Comparison of ENCODE assay signal across 11 cellular contexts in the genomic region with DNA sequence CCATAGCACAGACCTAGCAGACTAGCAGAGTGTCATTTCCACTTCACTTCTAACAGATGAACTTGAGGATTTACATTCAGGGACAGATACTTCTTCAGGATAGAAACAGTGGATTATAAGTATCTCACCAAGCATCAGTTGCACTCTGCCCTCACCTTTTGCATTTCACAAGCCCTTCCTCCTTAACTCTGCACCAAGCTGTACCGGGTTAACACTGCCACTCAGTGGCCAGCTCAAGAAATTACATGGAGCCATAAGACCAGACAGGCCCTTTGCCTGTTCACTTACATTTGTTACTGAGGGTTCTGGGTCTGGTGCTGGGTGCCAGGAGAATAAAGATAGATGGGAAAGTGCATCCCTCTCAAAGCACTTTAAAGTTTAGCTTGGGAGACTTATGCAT.
A peak's percentile ranks its signal among the peaks of the same experiment; 100 is the strongest.
DNase-seq lines count a peak whose midpoint lies in the region; ATAC-seq and TF ChIP-seq lines count a peak whose summit lies in the region.
"Had no signal": no experiment of that assay in that cellular context is flagged by ENCODE, and none has a peak within 500 bp of the region (broad histone marks: within the 10 kb centered on the region; RNA-seq: fewer than 3 reads in every experiment).

No MANE protein-coding gene starts in this region.

- no peaks in the 10 kb centered on the region for H3K27me3 Mint-ChIP-seq in activated CD4-positive, alpha-beta T cell treated with anti-CD3 and anti-CD28 coated beads, Interleukin-2, amount 10 ng/mL, durations not matched to agents 7 days and 5 days
- no peaks in the 10 kb centered on the region for H3K27me3 Mint-ChIP-seq in osteocyte (ENCODE audit: unreplicated experiment)

- in situ Hi-C loops in brain microvascular endothelial cell (cut with HindIII; ENCODE audit: low pct_ligation_motif_present, low sequenced_read_pairs): no loop called here

- ATAC-seq in omental fat pad (ENCODE audit: low FRiP score) (no peak), HG02970 (IDR thresholded peaks at IDR 0.05; ENCODE audit: low FRiP score, unreplicated experiment) (no peak)

- no peaks in the 10 kb centered on the region for H3K4me1 Mint-ChIP-seq in activated CD4-positive, alpha-beta T cell treated with anti-CD3 and anti-CD28 coated beads, Interleukin-2, amount 10 ng/mL, durations not matched to agents 7 days and 5 days
- H3K4me1 Mint-ChIP-seq in osteocyte (ENCODE audit: unreplicated experiment): no peaks in the 10 kb centered on the region
- H3K4me1 Mint-ChIP-seq: CD8-positive, alpha-beta memory T cell had no signal

- peaks cover 41% of the 10 kb centered on the region for H3K9me3 Mint-ChIP-seq in activated CD4-positive, alpha-beta T cell treated with anti-CD3 and anti-CD28 coated beads, Interleukin-2, amount 10 ng/mL, durations not matched to agents 7 days and 5 days
- peaks cover 49% of the 10 kb centered on the region for H3K9me3 Mint-ChIP-seq in osteocyte (ENCODE audit: unreplicated experiment)

- H3K27me3 ChIP-seq in brain microvascular endothelial cell (replicated peaks): no peaks in the 10 kb centered on the region
- H3K27me3 ChIP-seq: stomach had no signal

- H3K4me3 ChIP-seq in brain microvascular endothelial cell (ENCODE audit: low read depth, low read length): no peak overlapping the region
- H3K4me3 ChIP-seq: esophagus squamous epithelium, stomach had no signal

- CTCF ChIA-PET in activated CD4-positive, alpha-beta T cell treated with anti-CD3 and anti-CD28 coated beads, Interleukin-2, amount 10 ng/mL, durations not matched to agents 7 days and 5 days (lab: Charles Lee): no interaction called here

- DNase-seq in activated CD4-positive, alpha-beta T cell treated with anti-CD3 and anti-CD28 coated beads, Interleukin-2, amount 50 U/mL, for 48 hours: peak; percentile 10 to 13
- DNase-seq in activated CD4-positive, alpha-beta T cell treated with anti-CD3 and anti-CD28 coated beads, Interleukin-2, amount 10 ng/mL, durations not matched to agents 7 days and 5 days: no peak
- DNase-seq in HT-29 (ENCODE audit: low spot score) (peak; percentile 18), brain microvascular endothelial cell (no peak), osteocyte (ENCODE audit: extremely low spot score, unreplicated experiment) (no peak), omental fat pad (ENCODE audit: low spot score) (no peak), NCI-H1930 (lab: John Stamatoyannopoulos, UW) (no peak)
- DNase-seq: CD8-positive, alpha-beta memory T cell; esophagus squamous epithelium; stomach had no signal

- H3K4me3 Mint-ChIP-seq in activated CD4-positive, alpha-beta T cell treated with anti-CD3 and anti-CD28 coated beads, Interleukin-2, amount 10 ng/mL, durations not matched to agents 7 days and 5 days: no peak overlapping the region
- H3K4me3 Mint-ChIP-seq in osteocyte (ENCODE audit: unreplicated experiment): no peak overlapping the region
- H3K4me3 Mint-ChIP-seq: CD8-positive, alpha-beta memory T cell had no signal

- H3K36me3 ChIP-seq in brain microvascular endothelial cell (replicated peaks): no peaks in the 10 kb centered on the region
- H3K36me3 ChIP-seq: esophagus squamous epithelium had no signal

- peak; percentile 56 for TF ChIP-seq CTCF in brain microvascular endothelial cell (IDR thresholded peaks at IDR 0.05; ENCODE audit: low read depth, low read length, missing control alignments)
- TF ChIP-seq CTCF in osteocyte (IDR thresholded peaks at IDR 0.05): peak; percentile 33
- TF ChIP-seq CTCF in omental fat pad (IDR thresholded peaks at IDR 0.05): no peak

- H3K27ac Mint-ChIP-seq in activated CD4-positive, alpha-beta T cell treated with anti-CD3 and anti-CD28 coated beads, Interleukin-2, amount 10 ng/mL, durations not matched to agents 7 days and 5 days: no peak overlapping the region
- H3K27ac Mint-ChIP-seq in osteocyte (ENCODE audit: unreplicated experiment): no peak overlapping the region
- H3K27ac Mint-ChIP-seq: CD8-positive, alpha-beta memory T cell had no signal

- POLR2A ChIA-PET in activated CD4-positive, alpha-beta T cell treated with anti-CD3 and anti-CD28 coated beads, Interleukin-2, amount 10 ng/mL, durations not matched to agents 7 days and 5 days (lab: Charles Lee): no interaction called here

- H3K27ac ChIP-seq in brain microvascular endothelial cell: no peak overlapping the region
- H3K27ac ChIP-seq: esophagus squamous epithelium, stomach had no signal

- H3K36me3 Mint-ChIP-seq in activated CD4-positive, alpha-beta T cell treated with anti-CD3 and anti-CD28 coated beads, Interleukin-2, amount 10 ng/mL, durations not matched to agents 7 days and 5 days (ENCODE audit: low read depth): no peaks in the 10 kb centered on the region
- no peaks in the 10 kb centered on the region for H3K36me3 Mint-ChIP-seq in osteocyte (ENCODE audit: unreplicated experiment)

Comparison
In these comparisons a context has a peak if more than half of its experiments do, and no peak if none do; other contexts are left out.
1. DNase-seq: peak in activated CD4-positive, alpha-beta T cell treated with anti-CD3 and anti-CD28 coated beads, Interleukin-2, amount 50 U/mL, for 48 hours (2 of 2) and HT-29 (single experiment); none in activated CD4-positive, alpha-beta T cell treated with anti-CD3 and anti-CD28 coated beads, Interleukin-2, amount 10 ng/mL, durations not matched to agents 7 days and 5 days (single experiment), brain microvascular endothelial cell (single experiment), osteocyte (single experiment), omental fat pad (single experiment) and NCI-H1930 (0 of 2).
2. CTCF ChIP-seq: peak in brain microvascular endothelial cell (single experiment) and osteocyte (single experiment); none in omental fat pad (0 of 3).